Comparison of ENCODE assay signal across 10 cellular contexts in the genomic region with DNA sequence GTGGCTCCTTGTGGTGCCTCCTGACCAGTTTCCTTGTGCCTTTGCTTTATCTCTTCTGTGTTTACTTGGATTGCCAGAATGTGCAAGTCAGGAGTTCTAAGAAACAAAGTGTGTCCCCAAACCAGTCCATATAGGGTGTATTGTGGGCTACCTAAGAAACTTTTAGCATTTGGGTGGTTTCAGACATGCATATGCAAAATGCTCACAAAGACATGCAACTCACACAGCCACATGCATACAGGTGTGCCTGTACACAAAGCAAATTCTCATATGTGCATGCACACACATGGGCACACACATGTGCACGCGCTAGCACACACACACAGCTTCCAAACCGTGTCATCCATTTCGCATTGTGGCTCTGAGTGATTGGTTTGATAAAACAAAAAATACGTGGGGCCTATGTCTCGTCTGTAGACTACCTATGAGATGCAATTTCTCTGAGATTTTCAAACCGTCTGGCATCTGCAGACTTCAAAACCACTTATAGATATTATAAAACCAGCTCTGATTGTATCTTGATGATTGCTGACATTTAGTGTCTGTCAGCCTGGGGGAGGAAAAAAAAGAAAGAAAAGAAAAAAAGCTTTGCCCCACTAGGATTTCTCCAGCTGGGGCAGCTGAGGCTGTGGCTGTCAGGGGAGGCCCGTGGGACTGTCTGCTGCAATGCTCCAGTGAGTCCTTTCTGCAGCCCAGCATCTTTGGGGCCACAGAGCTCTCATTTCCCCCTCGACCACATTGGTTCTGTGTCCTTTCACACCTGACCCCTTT.
A peak's percentile ranks its signal among the peaks of the same experiment; 100 is the strongest.
DNase-seq lines count a peak whose midpoint lies in the region; ATAC-seq and TF ChIP-seq lines count a peak whose summit lies in the region.
"Had no signal": no experiment of that assay in that cellular context is flagged by ENCODE, and none has a peak within 500 bp of the region (broad histone marks: within the 10 kb centered on the region; RNA-seq: fewer than 3 reads in every experiment).

No MANE protein-coding gene starts in this region.

- ATAC-seq in GM19324 (IDR thresholded peaks at IDR 0.05; ENCODE audit: low FRiP score, unreplicated experiment) (peak; percentile 68), HG02763 (IDR thresholded peaks at IDR 0.05; ENCODE audit: unreplicated experiment) (peak; percentile 82), HG03575 (IDR thresholded peaks at IDR 0.05; ENCODE audit: extremely low read depth, insufficient number of reproducible peaks, low FRiP score, unreplicated experiment) (peak; percentile 81)
- ATAC-seq in stimulated activated memory B cell treated with anti-CD40 and anti-IgM and Interleukin-4, amounts not matched to agents 10 μg/mL and 1 μg/mL and 100 μg/mL, for 72 hours = peak; percentile 83

- no peaks in the 10 kb centered on the region for H3K27me3 ChIP-seq in thyroid gland

- H3K36me3 Mint-ChIP-seq in stimulated activated memory B cell treated with anti-CD40 and anti-IgM and Interleukin-4, amounts not matched to agents 10 μg/mL and 1 μg/mL and 100 μg/mL, for 72 hours = peaks cover 5% of the 10 kb centered on the region
- no peaks in the 10 kb centered on the region for H3K36me3 Mint-ChIP-seq in activated T-helper 2 cell treated with anti-CD3 and anti-CD28 coated beads, Interferon-gamma antibody, Interleukin-2, Interleukin-4, amounts not matched to agents 10 μg/mL and 5 μg/mL and 100 μg/mL, durations not matched to agents 14 hours and 24 hours and 36 hours (ENCODE audit: low read depth)

- 69 to 76% methylated on average over 9 of the region's 9 CpGs for WGBS in thyroid gland, 2 donors

- no peak overlapping the region for H3K27ac ChIP-seq in thyroid gland

- no peak overlapping the region for H3K4me3 ChIP-seq in thyroid gland (replicated peaks in 1 of 3)

- intact Hi-C loops in activated T-helper 2 cell treated with anti-CD3 and anti-CD28 coated beads, Interferon-gamma antibody, Interleukin-2, Interleukin-4, amounts not matched to agents 10 μg/mL and 5 μg/mL and 100 μg/mL, durations not matched to agents 14 hours and 24 hours and 36 hours (cut with micrococcal nuclease) = no loop called here
- intact Hi-C loops in thyroid gland (cut with DNase I) = no loop called here

- no peak overlapping the region for H3K27ac Mint-ChIP-seq in stimulated activated memory B cell treated with anti-CD40 and anti-IgM and Interleukin-4, amounts not matched to agents 10 μg/mL and 1 μg/mL and 100 μg/mL, for 72 hours
- no peak overlapping the region for H3K27ac Mint-ChIP-seq in activated T-helper 2 cell treated with anti-CD3 and anti-CD28 coated beads, Interferon-gamma antibody, Interleukin-2, Interleukin-4, amounts not matched to agents 10 μg/mL and 5 μg/mL and 100 μg/mL, durations not matched to agents 14 hours and 24 hours and 36 hours

- peaks cover 21% of the 10 kb centered on the region for H3K4me1 Mint-ChIP-seq in stimulated activated memory B cell treated with anti-CD40 and anti-IgM and Interleukin-4, amounts not matched to agents 10 μg/mL and 1 μg/mL and 100 μg/mL, for 72 hours
- no peaks in the 10 kb centered on the region for H3K4me1 Mint-ChIP-seq in activated T-helper 2 cell treated with anti-CD3 and anti-CD28 coated beads, Interferon-gamma antibody, Interleukin-2, Interleukin-4, amounts not matched to agents 10 μg/mL and 5 μg/mL and 100 μg/mL, durations not matched to agents 14 hours and 24 hours and 36 hours (ENCODE audit: low read depth)

- no peaks in the 10 kb centered on the region for H3K27me3 Mint-ChIP-seq in stimulated activated memory B cell treated with anti-CD40 and anti-IgM and Interleukin-4, amounts not matched to agents 10 μg/mL and 1 μg/mL and 100 μg/mL, for 72 hours
- no peaks in the 10 kb centered on the region for H3K27me3 Mint-ChIP-seq in activated T-helper 2 cell treated with anti-CD3 and anti-CD28 coated beads, Interferon-gamma antibody, Interleukin-2, Interleukin-4, amounts not matched to agents 10 μg/mL and 5 μg/mL and 100 μg/mL, durations not matched to agents 14 hours and 24 hours and 36 hours (ENCODE audit: low read depth)

- H3K4me3 Mint-ChIP-seq in stimulated activated memory B cell treated with anti-CD40 and anti-IgM and Interleukin-4, amounts not matched to agents 10 μg/mL and 1 μg/mL and 100 μg/mL, for 72 hours = peak overlapping the region; percentile 2
- no peak overlapping the region for H3K4me3 Mint-ChIP-seq in activated T-helper 2 cell treated with anti-CD3 and anti-CD28 coated beads, Interferon-gamma antibody, Interleukin-2, Interleukin-4, amounts not matched to agents 10 μg/mL and 5 μg/mL and 100 μg/mL, durations not matched to agents 14 hours and 24 hours and 36 hours (ENCODE audit: low read depth)

- DNase-seq in activated T-helper 2 cell treated with anti-CD3 and anti-CD28 coated beads, Interferon-gamma antibody, Interleukin-2, Interleukin-4, amounts not matched to agents 10 μg/mL and 5 μg/mL and 100 μg/mL, durations not matched to agents 14 hours and 24 hours and 36 hours (ENCODE audit: low spot score) = no peak
- DNase-seq in activated gamma-delta T cell treated with Interleukin-2 at 50 U/mL for 16 hours (no peak), thyroid gland (no peak)
- DNase-seq: activated naive CD4-positive, alpha-beta T cell treated with anti-CD3 and anti-CD28 coated beads, Interleukin-2, amount 50 U/mL, for 16 hours; effector CD4-positive, alpha-beta T cell; T1000 had no signal

- no peaks in the 10 kb centered on the region for H3K36me3 ChIP-seq in thyroid gland

- H3K9me3 Mint-ChIP-seq in stimulated activated memory B cell treated with anti-CD40 and anti-IgM and Interleukin-4, amounts not matched to agents 10 μg/mL and 1 μg/mL and 100 μg/mL, for 72 hours = peaks cover 3% of the 10 kb centered on the region
- no peaks in the 10 kb centered on the region for H3K9me3 Mint-ChIP-seq in activated T-helper 2 cell treated with anti-CD3 and anti-CD28 coated beads, Interferon-gamma antibody, Interleukin-2, Interleukin-4, amounts not matched to agents 10 μg/mL and 5 μg/mL and 100 μg/mL, durations not matched to agents 14 hours and 24 hours and 36 hours

- TF ChIP-seq CTCF in thyroid gland (IDR thresholded peaks at IDR 0.05) = no peak

- no peak for TF ChIP-seq POLR2A in thyroid gland (IDR thresholded peaks at IDR 0.05)

- H3K4me1 ChIP-seq in thyroid gland = no peaks in the 10 kb centered on the region

- no peaks in the 10 kb centered on the region for H3K9me3 ChIP-seq in thyroid gland
